In the genomic region with DNA sequence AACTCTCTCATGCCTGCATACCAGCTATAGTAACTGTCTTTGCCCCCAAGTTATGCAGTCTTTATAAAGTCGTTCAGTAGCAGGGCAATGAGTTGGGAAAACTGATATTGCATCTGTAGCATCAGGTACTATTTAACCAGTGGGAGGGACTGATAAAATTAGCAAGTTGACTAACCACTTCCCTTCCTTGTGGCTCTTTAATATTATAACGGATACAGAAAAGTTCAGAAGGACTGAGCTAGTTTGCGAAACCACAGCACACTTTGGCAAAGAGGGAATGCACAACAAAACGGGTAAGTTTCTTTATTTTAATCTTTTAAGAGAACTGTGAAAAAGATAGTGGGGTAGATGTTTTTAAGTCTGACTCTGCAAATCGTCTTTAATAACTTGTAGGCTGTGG, we compare ENCODE assay signal across 10 cellular contexts.
DNase-seq lines count a peak whose midpoint lies in the region; ATAC-seq and TF ChIP-seq lines count a peak whose summit lies in the region.
"Had no signal": no experiment of that assay in that cellular context is flagged by ENCODE, and none has a peak within 500 bp of the region (broad histone marks: within the 10 kb centered on the region; RNA-seq: fewer than 3 reads in every experiment).

No MANE protein-coding gene starts in this region.

- H3K4me3 Mint-ChIP-seq in effector memory CD8-positive, alpha-beta T cell = peak overlapping the region; percentile 68 to 82

- no peak for TF ChIP-seq CTCF in HL-60 (IDR thresholded peaks at IDR 0.05; ENCODE audit: insufficient read depth, low read length)

- peaks cover 32 to 57% of the 10 kb centered on the region in 2 donors for H3K4me1 Mint-ChIP-seq in effector memory CD8-positive, alpha-beta T cell (ENCODE audit: low read depth in 2 of 2)

- no peaks in the 10 kb centered on the region for H3K9me3 Mint-ChIP-seq in effector memory CD8-positive, alpha-beta T cell

- peak; percentile 53 for ATAC-seq in GM21717 (IDR thresholded peaks at IDR 0.05; ENCODE audit: unreplicated experiment)
- peak; percentile 84 for ATAC-seq in effector memory CD8-positive, alpha-beta T cell (replicated peaks)

- peak overlapping the region; percentile 60 to 78 for H3K27ac Mint-ChIP-seq in effector memory CD8-positive, alpha-beta T cell

- peak overlapping the region; percentile 46; the same call in 1 of the 2 replicates for H3K4me3 ChIP-seq in GM08714 (ENCODE audit: low read length)
- peak overlapping the region; percentile 55 for H3K4me3 ChIP-seq in HL-60 (replicated peaks; ENCODE audit: insufficient read depth, low read length)

- no peaks in the 10 kb centered on the region for H3K27me3 ChIP-seq in HL-60 (ENCODE audit: insufficient read depth, poor library complexity, severe bottlenecking)

- H3K36me3 Mint-ChIP-seq in effector memory CD8-positive, alpha-beta T cell (ENCODE audit: insufficient read depth) = no peaks in the 10 kb centered on the region

- H3K27me3 Mint-ChIP-seq in effector memory CD8-positive, alpha-beta T cell = no peaks in the 10 kb centered on the region

- peak; percentile 12 to 32 for DNase-seq in HL-60 (ENCODE audit: low read depth in 1 of 2, low spot score in 1 of 2)
- no peak for DNase-seq in effector memory CD8-positive, alpha-beta T cell
- DNase-seq in NCI-H226 = no peak
- DNase-seq in NK-92 treated with Interleukin-12 subunit alpha and Interleukin-12 subunit beta, amount 100 ng/mL, for 24 hours (lab: John Stamatoyannopoulos, UW) = no peak
- no peak for DNase-seq in cerebellum (ENCODE audit: low spot score)
- no peak for DNase-seq in hippocampal formation (lab: John Stamatoyannopoulos, UW)
- DNase-seq: NCI-H187 had no signal

- no peak overlapping the region for H3K27ac ChIP-seq in HL-60 (replicated peaks)
- H3K27ac ChIP-seq: C4-2B had no signal

Comparison
In these comparisons a context has a peak if more than half of its experiments do, and no peak if none do; other contexts are left out.
1. DNase-seq: peak in HL-60 (2 of 2); none in effector memory CD8-positive, alpha-beta T cell (0 of 3), NCI-H226 (single experiment), NK-92 treated with Interleukin-12 subunit alpha and Interleukin-12 subunit beta, amount 100 ng/mL, for 24 hours (single experiment), cerebellum (single experiment) and hippocampal formation (0 of 2).